Comparison of ENCODE assay signal across 7 cellular contexts in genomic region chr3:49013113-49013737, GRCh38.
"Had no signal": no experiment of that assay in that cellular context is flagged by ENCODE, and none has a peak within 500 bp of the region (broad histone marks: within the 10 kb centered on the region; RNA-seq: fewer than 3 reads in every experiment).

No MANE protein-coding gene starts in this region.

- H3K9me3 ChIP-seq: breast epithelium, gastroesophageal sphincter, suprapubic skin had no signal

- DNase-seq: aorta; effector memory CD8-positive, alpha-beta T cell had no signal

- H3K4me2 ChIP-seq: hepatocyte, smooth muscle cell had no signal

- H2AFZ ChIP-seq: hepatocyte had no signal

- H3K27ac ChIP-seq: breast epithelium, hepatocyte, suprapubic skin had no signal

- ATAC-seq: gastroesophageal sphincter had no signal

- H3K27me3 ChIP-seq: breast epithelium, gastroesophageal sphincter, hepatocyte, suprapubic skin had no signal

- H3K4me3 ChIP-seq: breast epithelium, gastroesophageal sphincter, hepatocyte, smooth muscle cell, suprapubic skin had no signal
